8 cellular contexts compared by ENCODE assay signal in the genomic region with DNA sequence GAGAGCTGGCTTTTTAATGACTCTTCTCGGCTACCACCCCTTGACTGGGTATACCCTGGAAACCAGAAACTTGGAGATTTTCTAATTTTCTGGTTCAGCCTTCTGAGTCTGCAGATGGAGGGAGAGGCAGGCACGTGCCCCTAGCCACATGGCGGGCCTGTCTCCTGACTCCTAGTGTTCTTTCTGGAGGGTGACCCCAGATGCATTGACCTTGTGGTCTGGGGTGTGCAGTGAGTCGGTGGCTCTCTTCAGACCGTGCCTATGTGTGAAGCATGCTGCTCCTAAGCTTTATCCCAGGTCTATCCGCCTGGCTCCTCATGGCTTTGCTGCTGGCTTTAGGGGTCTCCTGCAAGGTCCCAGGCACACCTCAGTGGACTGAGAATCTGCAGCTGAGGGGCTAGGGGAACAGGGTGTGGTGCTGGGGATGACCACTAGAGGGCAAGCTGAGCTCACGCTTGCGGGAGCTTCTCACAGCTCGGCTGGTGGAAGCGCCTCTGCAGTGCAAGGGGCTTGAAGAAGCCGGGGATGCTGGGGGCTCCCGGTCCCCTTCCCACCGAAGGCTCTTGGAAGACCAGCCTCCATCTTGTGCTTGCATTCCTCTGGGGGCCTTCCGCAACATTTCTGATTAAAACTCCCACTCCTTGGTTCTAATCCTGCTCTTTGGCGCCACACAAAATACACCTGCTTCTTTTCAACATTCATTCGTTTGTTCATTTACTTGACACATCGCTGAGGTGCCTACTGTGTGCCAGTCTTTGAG. TPM values are rescaled to one million over a fixed set of nuclear protein-coding genes. Genes with fewer than 3 reads are reported as not detected.
DNase-seq lines count a peak whose midpoint lies in the region; ATAC-seq and TF ChIP-seq lines count a peak whose summit lies in the region.

No MANE protein-coding gene starts in this region.

- intact Hi-C loops in right lobe of liver (cut with DNase I), result loop anchor here in 1 of 2 donors (5.0 kb wide), 1 partner anchor 128 kb away; no protein-coding TSS in a partner anchor

- WGBS in right lobe of liver (ENCODE audit: insufficient coverage, low coverage, low lambda C conversion rate, missing lambda C conversion rate), result 30% methylated on average over 11 of the region's 17 CpGs

- ATAC-seq in GM18505 (IDR thresholded peaks at IDR 0.05; ENCODE audit: unreplicated experiment) (peak; percentile 80), HG03039 (IDR thresholded peaks at IDR 0.05; ENCODE audit: unreplicated experiment) (peak; percentile 78), right lobe of liver (peak; percentile 86 to 98 (median 93))

- TF ChIP-seq POLR2A in GM18505 (IDR thresholded peaks at IDR 0.05; ENCODE audit: borderline replicate concordance, extremely low read depth, insufficient read depth, insufficient read length) (no peak), right lobe of liver (IDR thresholded peaks at IDR 0.05) (no peak)

- no peaks in the 10 kb centered on the region for H3K36me3 ChIP-seq in right lobe of liver

- POLR2A ChIA-PET in AG04449 (lab: Yijun Ruan, JAX), result no interaction called here

- DNase-seq in AG04449 (ENCODE audit: low read depth, low spot score) (peak; percentile 3), NCI-H2171 (lab: John Stamatoyannopoulos, UW) (peak; percentile 18), coronary artery (ENCODE audit: low spot score) (peak; percentile 74), right lobe of liver (peak; percentile 71 to 80 (median 77))
- DNase-seq in activated CD4-positive, alpha-beta T cell treated with anti-CD3 and anti-CD28 coated beads for 4 hours, result peak; percentile 38 to 62
- peak in 2 of 3 donors; percentile 19 to 59 for DNase-seq in stimulated activated CD4-positive, alpha-beta T cell treated with anti-CD3 and anti-CD28 coated beads, TNF-alpha, amount 100 ng/mL, for 1 hour (ENCODE audit: low read depth in 3 of 3, low spot score in 1 of 3)

- H3K27ac ChIP-seq in coronary artery, result no peak overlapping the region
- no peak overlapping the region for H3K27ac ChIP-seq in right lobe of liver

- CTCF ChIA-PET in AG04449 (lab: Yijun Ruan, JAX), result interaction anchor here (0.7 to 4.2 kb wide), 22 partner anchors 10 to 508 kb away, joined by 3 to 62 read pairs (median 4); a partner anchor contains a TSS

- H3K4me1 ChIP-seq in right lobe of liver, result no peaks in the 10 kb centered on the region

- no peaks in the 10 kb centered on the region for H3K27me3 ChIP-seq in right lobe of liver

- H3K4me3 ChIP-seq in AG04449 (ENCODE audit: low read depth, low read length), result no peak overlapping the region
- H3K4me3 ChIP-seq in coronary artery, result no peak overlapping the region
- H3K4me3 ChIP-seq in right lobe of liver, result no peak overlapping the region

- TF ChIP-seq CTCF in AG04449 (IDR thresholded peaks at IDR 0.05; ENCODE audit: insufficient read depth, low read length, missing control alignments) (peak; percentile 97), coronary artery (IDR thresholded peaks at IDR 0.05) (peak; percentile 87), right lobe of liver (IDR thresholded peaks at IDR 0.05) (peak; percentile 88 to 96 (median 91))

- no peaks in the 10 kb centered on the region for H3K9me3 ChIP-seq in right lobe of liver

RNA-seq across cellular contexts. Expression of a gene that starts 51.8 kb away (rescaled TPM):
- total RNA-seq in right lobe of liver, result not detected

RNA-seq across cellular contexts. Expression of a gene that starts 54.7 kb away (rescaled TPM):
- total RNA-seq in right lobe of liver, result 1 to 10 TPM in 1 of 6 experiments, under 1 TPM in 5; 0.15 to 1.2 (median 0.58) TPM

Comparison
In these comparisons a context has a peak if more than half of its experiments do, and no peak if none do; other contexts are left out.
1. DNase-seq: peak in every context shown above with its lines; median percentile 77 in right lobe of liver; 74 in coronary artery; 50 in activated CD4-positive, alpha-beta T cell treated with anti-CD3 and anti-CD28 coated beads for 4 hours; 39 in stimulated activated CD4-positive, alpha-beta T cell treated with anti-CD3 and anti-CD28 coated beads, TNF-alpha, amount 100 ng/mL, for 1 hour; 18 in NCI-H2171; 3 in AG04449.